Comparison of ENCODE assay signal across 23 cellular contexts in genomic region chr7:71021049-71021448, GRCh38.
"Had no signal": no experiment of that assay in that cellular context is flagged by ENCODE, and none has a peak within 500 bp of the region (broad histone marks: within the 10 kb centered on the region; RNA-seq: fewer than 3 reads in every experiment).

No MANE protein-coding gene starts in this region.

- H3K4me3 Mint-ChIP-seq: endodermal cell, mesothelial cell of epicardium, naive B cell had no signal

- H3K36me3 Mint-ChIP-seq: mesothelial cell of epicardium, naive B cell had no signal

- H3K27ac Mint-ChIP-seq: endodermal cell, mesothelial cell of epicardium, naive B cell had no signal

- H3K27me3 Mint-ChIP-seq: naive B cell had no signal

- ATAC-seq: foreskin keratinocyte, gastrocnemius medialis, heart right ventricle, left cardiac atrium, left lung, lower lobe of right lung, mucosa of descending colon had no signal

- DNase-seq: cerebellar nuclear complex; dermis blood vessel endothelial cell; dorsolateral prefrontal cortex; effector CD4-positive, alpha-beta T cell; effector memory CD4-positive, alpha-beta T cell; endodermal cell; foreskin keratinocyte; gastrocnemius medialis; glutamatergic neuron; head of caudate nucleus; heart right ventricle; hippocampal formation; left cardiac atrium; left lung; lower lobe of right lung; mesenchymal stem cell; mucosa of descending colon; naive B cell had no signal

- FAIRE-seq: colon, endothelial cell of umbilical vein, islet of Langerhans, keratinocyte had no signal

- H3K4me1 Mint-ChIP-seq: endodermal cell, naive B cell had no signal
